ENCODE assay signal across 8 cellular contexts in genomic region chr1:24727490-24728214, GRCh38. TPM values are rescaled to one million over a fixed set of nuclear protein-coding genes. Genes with fewer than 3 reads are reported as not detected.
DNase-seq lines count a peak whose midpoint lies in the region; ATAC-seq and TF ChIP-seq lines count a peak whose summit lies in the region.

No MANE protein-coding gene starts in this region.

- peak overlapping the region; percentile 30 for H3K4me3 ChIP-seq in DOHH2 (ENCODE audit: low read length)
- H3K4me3 ChIP-seq in cardiac fibroblast (replicated peaks in 1 of 2; ENCODE audit: low read depth in 2 of 2, low read length in 2 of 2), result peak overlapping the region in 1 of 2 donors; percentile 30
- no peak overlapping the region for H3K4me3 ChIP-seq in mucosa of descending colon

- H3K27me3 ChIP-seq in DOHH2 (ENCODE audit: control insufficient read depth, low read length), result no peaks in the 10 kb centered on the region

- intact Hi-C loops in mucosa of descending colon (cut with DNase I, micrococcal nuclease), result no loop called here

- H3K79me2 ChIP-seq in DOHH2 (ENCODE audit: control insufficient read depth, low read length), result no peaks in the 10 kb centered on the region

- peak overlapping the region; percentile 74 for H3K4me2 ChIP-seq in DOHH2 (ENCODE audit: low read length)

- peaks cover 11% of the 10 kb centered on the region for H3F3A ChIP-seq in DOHH2 (ENCODE audit: control insufficient read depth, insufficient read depth)

- H3K36me3 ChIP-seq in DOHH2 (ENCODE audit: control insufficient read depth, low read length) (no peaks in the 10 kb centered on the region), mucosa of descending colon (ENCODE audit: low read depth) (no peaks in the 10 kb centered on the region)

- DNase-seq in M059J (ENCODE audit: low read depth) (peak; percentile 95), cardiac fibroblast (ENCODE audit: low read depth in 2 of 2) (peak; percentile 90 to 91), mucosa of descending colon (peak; percentile 60 to 77 (median 66)), NCI-H1436 (lab: John Stamatoyannopoulos, UW) (no peak), superior temporal gyrus (ENCODE audit: extremely low spot score) (no peak)
- DNase-seq in stimulated activated CD4-positive, alpha-beta T cell treated with anti-CD3 and anti-CD28 coated beads, Interleukin-4, amount 100 ng/mL, for 24 hours, result no peak

- H3K27ac ChIP-seq in DOHH2 (ENCODE audit: low read depth, low read length), result no peak overlapping the region

- H3K4me1 ChIP-seq in DOHH2 (ENCODE audit: control insufficient read depth, low read length) (peaks cover 30% of the 10 kb centered on the region), mucosa of descending colon (ENCODE audit: low read depth) (peaks cover 12% of the 10 kb centered on the region)

- H3K9me3 ChIP-seq in DOHH2 (ENCODE audit: control insufficient read depth, insufficient read depth, low read length) (no peaks in the 10 kb centered on the region), mucosa of descending colon (no peaks in the 10 kb centered on the region)

- ATAC-seq in GM21515 (IDR thresholded peaks at IDR 0.05; ENCODE audit: unreplicated experiment), result peak; percentile 75
- ATAC-seq in mucosa of descending colon, result peak; percentile 73

- no peaks in the 10 kb centered on the region for H4K20me1 ChIP-seq in DOHH2 (ENCODE audit: control insufficient read depth, insufficient read depth, low read depth, low read length)

- TF ChIP-seq CTCF in DOHH2 (IDR thresholded peaks at IDR 0.05; ENCODE audit: low read depth, low read length, poor library complexity, severe bottlenecking), result no peak
- no peak for TF ChIP-seq CTCF in cardiac fibroblast (IDR thresholded peaks at IDR 0.05; ENCODE audit: low read depth, low read length)
- no peak for TF ChIP-seq CTCF in mucosa of descending colon (IDR thresholded peaks at IDR 0.05)

- H3K9me2 ChIP-seq in DOHH2 (replicated peaks; ENCODE audit: control insufficient read depth, low read length), result no peaks in the 10 kb centered on the region

RNA-seq across cellular contexts. Expression of gene CLIC4, which starts 17.6 kb away (rescaled TPM):
- total RNA-seq in M059J (2014; rRNA removed; shearing (Covaris generic)), result 612 and 621 TPM in 2 replicates
- total RNA-seq in mucosa of descending colon, result 100 to 1,000 TPM in 1 of 3 donors, 10 to 100 TPM in 2; 33.0 to 176 (median 52.4) TPM

Comparison
In these comparisons a context has a peak if more than half of its experiments do, and no peak if none do; other contexts are left out.
1. DNase-seq: peak in M059J (single experiment), cardiac fibroblast (2 of 2) and mucosa of descending colon (3 of 3); none in NCI-H1436 (single experiment), superior temporal gyrus (single experiment) and stimulated activated CD4-positive, alpha-beta T cell treated with anti-CD3 and anti-CD28 coated beads, Interleukin-4, amount 100 ng/mL, for 24 hours (single experiment).